Comparison of ENCODE assay signal across 8 cellular contexts in the genomic region with DNA sequence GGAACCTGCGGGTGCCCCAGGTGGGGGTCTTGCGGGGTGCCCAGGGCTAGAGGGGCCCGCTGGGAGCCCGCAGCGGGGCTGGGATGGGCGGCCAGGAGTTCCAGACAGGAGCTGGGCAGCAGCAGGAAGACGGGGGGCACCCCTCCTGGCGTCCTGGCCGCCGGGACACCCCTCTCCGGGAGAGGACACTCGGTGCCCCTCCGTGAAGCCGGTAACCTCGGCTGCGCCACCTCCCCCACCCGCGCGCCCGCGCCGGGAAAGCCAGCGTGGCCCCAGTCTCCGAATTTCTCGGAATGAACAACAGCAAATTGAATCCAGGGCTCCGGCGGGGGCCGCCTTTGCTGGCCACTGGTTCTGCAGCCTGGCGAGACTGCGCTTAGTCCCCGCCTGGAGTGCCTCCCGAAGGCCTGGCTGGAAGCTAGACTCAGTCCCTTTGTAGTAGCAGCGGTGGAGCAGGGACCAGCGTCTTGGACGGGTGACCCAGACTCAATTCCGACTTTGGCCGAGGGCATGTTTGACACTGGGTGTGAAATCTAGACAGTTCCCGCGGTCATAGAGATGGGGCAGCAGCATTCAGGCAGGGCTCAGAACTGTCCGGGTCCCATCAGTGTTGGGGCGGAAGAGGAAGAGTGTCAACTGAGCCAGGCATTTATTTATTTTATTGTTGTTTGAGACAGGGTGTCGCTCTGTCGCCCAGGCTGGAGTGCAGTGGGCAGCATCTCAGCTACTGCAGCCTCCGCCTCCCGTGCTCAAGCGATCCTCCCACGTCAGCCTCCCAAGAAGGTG. TPM values are rescaled to one million over a fixed set of nuclear protein-coding genes. Genes with fewer than 3 reads are reported as not detected.
DNase-seq lines count a peak whose midpoint lies in the region; ATAC-seq and TF ChIP-seq lines count a peak whose summit lies in the region.

No MANE protein-coding gene starts in this region.

- DNase-seq in activated gamma-delta T cell treated with Interleukin-2 at 50 U/mL for 16 hours (peak; percentile 26), activated gamma-delta T cell (lab: John Stamatoyannopoulos, UW) (no peak), HUDEP-2 (lab: John Stamatoyannopoulos, UW; ENCODE audit: unreplicated experiment in 76 of 76) (peak in 46 of 76 experiments; percentile 8 to 71 (median 40)), SK-N-MC (ENCODE audit: low read depth, low spot score) (no peak), T47D (ENCODE audit: low read depth in 1 of 2, low spot score in 1 of 2) (peak; percentile 24 to 59), iPS-NIHi11 (ENCODE audit: low spot score) (peak; percentile 56), gastrocnemius medialis (peak in 1 of 2 donors; percentile 34)

- TF ChIP-seq POLR2A in gastrocnemius medialis (IDR thresholded peaks at IDR 0.05): no peak

- in situ Hi-C loops in T47D (cut with HindIII; ENCODE audit: low pct_unique_long_range_greater_than_20kb, low sequenced_read_pairs) (no loop called here), gastrocnemius medialis (cut with MboI; ENCODE audit: low sequenced_read_pairs in 4 of 4) (loop anchor here in 1 of 4 donors (25.0 kb wide), 1 partner anchor 108 kb away; no protein-coding TSS in a partner anchor)

- H3K36me3 ChIP-seq in SK-N-MC (ENCODE audit: insufficient read depth, low read length) (0 out of 2 replicates have a peak, but pooled peaks cover 4% of the 10 kb centered on the region), gastrocnemius medialis (no peaks in the 10 kb centered on the region)

- ATAC-seq in gastrocnemius medialis: peak; percentile 48 to 59
- ATAC-seq in GM21390 (IDR thresholded peaks at IDR 0.05; ENCODE audit: unreplicated experiment): no peak

- no peaks in the 10 kb centered on the region for H3K27me3 ChIP-seq in gastrocnemius medialis

- TF ChIP-seq CTCF in gastrocnemius medialis (IDR thresholded peaks at IDR 0.05 in 4 of 5, conservative IDR thresholded peaks at IDR 0.05 in 1 of 5): no peak

- H3K9me3 ChIP-seq in SK-N-MC (ENCODE audit: low read depth, low read length) (no peaks in the 10 kb centered on the region), gastrocnemius medialis (no peaks in the 10 kb centered on the region)

- intact Hi-C loops in gastrocnemius medialis (cut with DNase I; ENCODE audit: low total_unique reads): loop anchor here (5.0 kb wide), 1 partner anchor 38 kb away; no protein-coding TSS in a partner anchor

- peaks cover 8 to 14% of the 10 kb centered on the region in 2 donors for H3K4me1 ChIP-seq in gastrocnemius medialis

- peak overlapping the region; percentile 86 for H3K4me3 ChIP-seq in SK-N-MC
- H3K4me3 ChIP-seq in gastrocnemius medialis: peak overlapping the region; percentile 83 to 94 (median 88)

- peak overlapping the region; percentile 90 for H3K9ac ChIP-seq in SK-N-MC (ENCODE audit: insufficient read length)

- H3K27ac ChIP-seq in SK-N-MC: no peak overlapping the region
- H3K27ac ChIP-seq in gastrocnemius medialis: peak overlapping the region; percentile 82 to 92 (median 87)

RNA-seq across cellular contexts. Expression of a gene that starts 0.8 kb away (rescaled TPM):
- total RNA-seq in gastrocnemius medialis: 10 to 100 TPM; 13.9 to 27.6 (median 24.2) TPM

Comparison
In these comparisons a context has a peak if more than half of its experiments do, and no peak if none do; other contexts are left out.
1. DNase-seq: peak in activated gamma-delta T cell treated with Interleukin-2 at 50 U/mL for 16 hours (single experiment), HUDEP-2 (46 of 76), T47D (2 of 2) and iPS-NIHi11 (single experiment); none in activated gamma-delta T cell (single experiment) and SK-N-MC (single experiment).